Comparison of ENCODE assay signal across 8 cellular contexts in the genomic region with DNA sequence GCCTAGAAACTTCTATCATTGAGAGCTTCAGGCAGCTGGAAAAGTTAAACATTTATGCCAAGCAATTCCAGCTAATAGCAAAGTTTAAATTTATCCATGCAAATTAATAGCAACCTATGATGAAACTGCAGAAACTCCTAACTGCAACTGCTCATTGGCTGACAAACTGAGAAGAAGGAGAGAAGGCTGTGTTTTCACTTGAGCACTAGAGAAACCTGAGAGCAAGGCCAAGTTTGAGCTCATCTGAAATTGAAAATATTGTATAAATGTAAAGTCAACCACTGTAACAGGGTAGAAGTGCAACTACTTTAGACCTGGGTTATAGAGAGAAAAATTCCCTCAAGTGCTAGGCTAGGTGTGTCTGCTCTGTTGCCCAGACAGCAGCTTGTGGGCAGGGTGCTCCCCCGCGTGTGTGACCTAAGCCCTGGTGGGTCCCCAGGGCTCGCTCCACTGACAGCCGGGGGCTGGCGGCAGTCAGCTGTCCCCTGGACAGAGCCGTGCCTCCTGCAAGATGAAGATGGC. TPM values are rescaled to one million over a fixed set of nuclear protein-coding genes. Genes with fewer than 3 reads are reported as not detected.
DNase-seq lines count a peak whose midpoint lies in the region; ATAC-seq and TF ChIP-seq lines count a peak whose summit lies in the region.
"Had no signal": no experiment of that assay in that cellular context is flagged by ENCODE, and none has a peak within 500 bp of the region (broad histone marks: within the 10 kb centered on the region; RNA-seq: fewer than 3 reads in every experiment).

No MANE protein-coding gene starts in this region.

- 83% methylated on average over 6 of the region's 6 CpGs for WGBS in hepatocyte (ENCODE audit: low lambda C conversion rate, missing lambda C conversion rate)

- H3K27me3 ChIP-seq in adipocyte (replicated peaks; ENCODE audit: control insufficient read depth, insufficient read depth, low read length) (no peaks in the 10 kb centered on the region), hepatocyte (no peaks in the 10 kb centered on the region)

- H3K27ac ChIP-seq in substantia nigra (ENCODE audit: low read depth, low read length, poor library complexity, severe bottlenecking), result peak overlapping the region; percentile 35
- no peak overlapping the region for H3K27ac ChIP-seq in hepatocyte

- TF ChIP-seq CTCF in hepatocyte (IDR thresholded peaks at IDR 0.05; ENCODE audit: poor library complexity), result no peak

- peaks cover 48 to 61% of the 10 kb centered on the region in 2 donors for H3K27me3 Mint-ChIP-seq in effector memory CD8-positive, alpha-beta T cell

- no peak overlapping the region for H3K4me3 Mint-ChIP-seq in effector memory CD8-positive, alpha-beta T cell

- H2AFZ ChIP-seq in hepatocyte, result no peak overlapping the region

- H3K36me3 ChIP-seq in adipocyte (ENCODE audit: control insufficient read depth, insufficient read depth, low read length, severe bottlenecking) (peaks cover 4% of the 10 kb centered on the region), hepatocyte (replicated peaks; ENCODE audit: insufficient read depth, low read depth) (no peaks in the 10 kb centered on the region)

- peak; percentile 38 for DNase-seq in adipocyte (ENCODE audit: low read depth)
- DNase-seq in substantia nigra (lab: John Stamatoyannopoulos, UW), result no peak
- DNase-seq in hepatocyte (ENCODE audit: low spot score), result no peak
- no peak for DNase-seq in effector memory CD8-positive, alpha-beta T cell
- no peak for DNase-seq in stimulated activated CD4-positive, alpha-beta T cell treated with anti-CD3 and anti-CD28 coated beads, Interleukin-2, amount 100 ng/mL, for 24 hours
- DNase-seq: Kasumi-1 had no signal

- no peaks in the 10 kb centered on the region for H4K20me1 ChIP-seq in hepatocyte (ENCODE audit: insufficient read depth, poor library complexity, severe bottlenecking)

- no peak overlapping the region for H3K4me2 ChIP-seq in hepatocyte

- no peaks in the 10 kb centered on the region for H3K79me2 ChIP-seq in hepatocyte

- no peaks in the 10 kb centered on the region for H3K9me3 Mint-ChIP-seq in effector memory CD8-positive, alpha-beta T cell

- H3K4me1 ChIP-seq in adipocyte (ENCODE audit: control insufficient read depth, insufficient read depth, low read length), result peaks cover 3% of the 10 kb centered on the region
- H3K4me1 ChIP-seq in hepatocyte (ENCODE audit: insufficient read depth), result no peaks in the 10 kb centered on the region

- ATAC-seq in GM19328 (IDR thresholded peaks at IDR 0.05; ENCODE audit: unreplicated experiment) (peak; percentile 60), HG02840 (IDR thresholded peaks at IDR 0.05; ENCODE audit: low FRiP score, unreplicated experiment) (peak; percentile 53)
- no peak for ATAC-seq in effector memory CD8-positive, alpha-beta T cell (replicated peaks)

- no peak overlapping the region for H3K27ac Mint-ChIP-seq in effector memory CD8-positive, alpha-beta T cell

- no peak overlapping the region for H3K9ac ChIP-seq in adipocyte (ENCODE audit: low read length)

- no peaks in the 10 kb centered on the region for H3K9me2 ChIP-seq in hepatocyte (replicated peaks; ENCODE audit: insufficient read depth)

- H3K9me3 ChIP-seq in adipocyte (ENCODE audit: control insufficient read depth, low read length) (no peaks in the 10 kb centered on the region), hepatocyte (ENCODE audit: low read depth) (no peaks in the 10 kb centered on the region)

- no peak overlapping the region for H3K4me3 ChIP-seq in adipocyte (ENCODE audit: low read length)
- H3K4me3 ChIP-seq in hepatocyte, result no peak overlapping the region

- H3K4me1 Mint-ChIP-seq in effector memory CD8-positive, alpha-beta T cell (ENCODE audit: low read depth in 2 of 2), result no peaks in the 10 kb centered on the region

- H3K36me3 Mint-ChIP-seq in effector memory CD8-positive, alpha-beta T cell (ENCODE audit: insufficient read depth), result no peaks in the 10 kb centered on the region

RNA-seq across cellular contexts. Expression of a gene that starts 50.2 kb away (rescaled TPM):
- total RNA-seq in hepatocyte, result 5.3 and 7.5 TPM in 2 replicates
- polyA plus RNA-seq in hepatocyte, result 3.6 and 4.6 TPM in 2 replicates
